ENCODE assay signal across 1 cellular context in genomic region chr7:77348371-77348813, GRCh38.
TF ChIP-seq lines count a peak whose summit lies in the region.

No MANE protein-coding gene starts in this region.

TF ChIP-seq in IMR-90, 13 proteins besides CTCF, POLR2A, EP300 and RAD21:
- TF ChIP-seq MXI1 (IDR thresholded peaks at IDR 0.05; ENCODE audit: borderline replicate concordance, low read depth, low read length) = no peak
- TF ChIP-seq CEBPB (IDR thresholded peaks at IDR 0.05; ENCODE audit: low read depth, low read length) = no peak
- TF ChIP-seq ELK1 (IDR thresholded peaks at IDR 0.05; ENCODE audit: borderline replicate concordance, low read depth, low read length) = no peak
- TF ChIP-seq BHLHE40 (IDR thresholded peaks at IDR 0.05; ENCODE audit: low read depth, low read length) = no peak
- TF ChIP-seq NFE2L2 (IDR thresholded peaks at IDR 0.05; ENCODE audit: low read depth, low read length) = no peak
- TF ChIP-seq SMC3 (IDR thresholded peaks at IDR 0.05; ENCODE audit: low read depth, low read length) = no peak
TF ChIP-seq in IMR-90: peak in this region for 0.
